ENCODE assay signal across 8 cellular contexts in genomic region chr18:79200546-79201268, GRCh38.
A peak's percentile ranks its signal among the peaks of the same experiment; 100 is the strongest.
DNase-seq lines count a peak whose midpoint lies in the region; ATAC-seq and TF ChIP-seq lines count a peak whose summit lies in the region.

No MANE protein-coding gene starts in this region.

- H3K27me3 Mint-ChIP-seq in GM23338 (ENCODE audit: insufficient read depth, low read depth, poor library complexity): peaks cover 4% of the 10 kb centered on the region

- no peak overlapping the region for H2BK12ac ChIP-seq in neuronal stem cell (ENCODE audit: low read length)

- H3K27ac ChIP-seq in GM23338 (ENCODE audit: low read depth) (no peak overlapping the region), RWPE2 (ENCODE audit: poor library complexity, severe bottlenecking) (no peak overlapping the region), neuronal stem cell (replicated peaks; ENCODE audit: low read length) (no peak overlapping the region)

- no peak overlapping the region for H3K9ac ChIP-seq in neuronal stem cell (ENCODE audit: low read depth, low read length, poor library complexity)

- H2BK120ac ChIP-seq in neuronal stem cell (ENCODE audit: low read depth, low read length): peak overlapping the region; percentile 85

- H3K4ac ChIP-seq in neuronal stem cell (ENCODE audit: low read length): no peak overlapping the region

- H3K4me3 ChIP-seq in GM23338: no peak overlapping the region
- H3K4me3 ChIP-seq in RWPE2 (ENCODE audit: severe bottlenecking): no peak overlapping the region
- H3K4me3 ChIP-seq in epithelial cell of esophagus (ENCODE audit: low read length): no peak overlapping the region
- H3K4me3 ChIP-seq in neuronal stem cell (ENCODE audit: low read length in 2 of 2): no peak overlapping the region

- H3K18ac ChIP-seq in neuronal stem cell (ENCODE audit: low read length): peak overlapping the region; percentile 39

- peak; percentile 42 for ATAC-seq in GM23338
- ATAC-seq in RWPE2 (ENCODE audit: low read depth): peak; percentile 29; the same call in 2 of the 3 replicates
- no peak for ATAC-seq in GM21515 (IDR thresholded peaks at IDR 0.05; ENCODE audit: unreplicated experiment)

- no peaks in the 10 kb centered on the region for H4K20me1 ChIP-seq in GM23338 (replicated peaks; ENCODE audit: insufficient read depth)

- H3K36me3 ChIP-seq in GM23338 (ENCODE audit: insufficient read depth) (no peaks in the 10 kb centered on the region), RWPE2 (ENCODE audit: low read depth) (no peaks in the 10 kb centered on the region; the same call in 1 of the 2 replicates), neuronal stem cell (replicated peaks in 1 of 2; ENCODE audit: control insufficient read depth in 2 of 2, insufficient read depth in 2 of 2, low read length in 2 of 2) (peaks cover 0 to 11% of the 10 kb centered on the region in 2 donors)

- DNase-seq in DMS 273 (lab: John Stamatoyannopoulos, UW; ENCODE audit: unreplicated experiment) (peak; percentile 78), GM23338 (ENCODE audit: low spot score) (peak; percentile 46), RWPE2 (ENCODE audit: low spot score) (peak; percentile 97), epithelial cell of esophagus (ENCODE audit: low read depth) (peak; percentile 55), neuronal stem cell (ENCODE audit: low spot score) (peak; percentile 30), OCI-M2 (lab: John Stamatoyannopoulos, UW; ENCODE audit: unreplicated experiment) (no peak)
- DNase-seq in stimulated activated CD8-positive, alpha-beta memory T cell treated with anti-CD3 and anti-CD28 coated beads, Interleukin-4, amount 100 ng/mL, for 48 hours: no peak

- no peak overlapping the region for H2BK5ac ChIP-seq in neuronal stem cell (ENCODE audit: low read length)

- H3K4me1 Mint-ChIP-seq in GM23338: no peaks in the 10 kb centered on the region; the same call in 2 of the 3 replicates

- H3K4me1 ChIP-seq in GM23338 (ENCODE audit: insufficient read depth) (no peaks in the 10 kb centered on the region), RWPE2 (ENCODE audit: insufficient read depth, poor library complexity, severe bottlenecking) (peaks cover 3% of the 10 kb centered on the region), neuronal stem cell (ENCODE audit: control insufficient read depth in 2 of 2, insufficient read depth in 1 of 2, low read depth in 1 of 2, low read length in 2 of 2) (peaks cover 0 to 6% of the 10 kb centered on the region in 2 donors)

- no peak overlapping the region for H4K8ac ChIP-seq in neuronal stem cell (ENCODE audit: low read depth, low read length)

- no peaks in the 10 kb centered on the region for H3K9me2 ChIP-seq in GM23338 (ENCODE audit: insufficient read depth)

- no peak overlapping the region for H3K4me2 ChIP-seq in GM23338
- no peak overlapping the region for H3K4me2 ChIP-seq in neuronal stem cell (ENCODE audit: insufficient read depth, low read length, poor library complexity, severe bottlenecking)

- peak overlapping the region; percentile 72 for H3K14ac ChIP-seq in neuronal stem cell (ENCODE audit: low read length)

- H2AK5ac ChIP-seq in neuronal stem cell (ENCODE audit: low read depth, low read length): no peak overlapping the region

- H4K91ac ChIP-seq in neuronal stem cell (ENCODE audit: low read depth, low read length, poor library complexity): no peak overlapping the region

- H3K27ac Mint-ChIP-seq in GM23338: no peak overlapping the region

- no peak overlapping the region for H2BK15ac ChIP-seq in neuronal stem cell (ENCODE audit: low read length)

- H3K4me3 Mint-ChIP-seq in GM23338: no peak overlapping the region

- H3K9me3 ChIP-seq in RWPE2 (ENCODE audit: severe bottlenecking) (no peaks in the 10 kb centered on the region), neuronal stem cell (replicated peaks in 1 of 2; ENCODE audit: control insufficient read depth in 2 of 2, insufficient read depth in 1 of 2, low read depth in 1 of 2, low read length in 2 of 2) (peaks cover 0 to 2% of the 10 kb centered on the region in 2 donors)

- TF ChIP-seq CTCF in GM23338 (conservative IDR thresholded peaks at IDR 0.05; ENCODE audit: low read depth in 2 of 2) (no peak), RWPE2 (IDR thresholded peaks at IDR 0.05; ENCODE audit: poor library complexity, severe bottlenecking) (no peak), epithelial cell of esophagus (IDR thresholded peaks at IDR 0.05; ENCODE audit: insufficient read depth, low read depth, low read length, missing control alignments) (no peak)

- no peaks in the 10 kb centered on the region for H3K27me3 ChIP-seq in GM23338 (ENCODE audit: insufficient read depth)
- no peaks in the 10 kb centered on the region for H3K27me3 ChIP-seq in RWPE2 (ENCODE audit: insufficient read depth, poor library complexity, severe bottlenecking)
- H3K27me3 ChIP-seq in neuronal stem cell (ENCODE audit: control insufficient read depth in 3 of 3, insufficient read depth in 3 of 3, low read depth in 1 of 3, low read length in 3 of 3): peaks cover 0 to 3% (median 0%) of the 10 kb centered on the region in 3 experiments

- H3F3A ChIP-seq in GM23338 (replicated peaks; ENCODE audit: low read depth): no peaks in the 10 kb centered on the region

- H3K36me3 Mint-ChIP-seq in GM23338 (ENCODE audit: low read depth): peaks cover 15% of the 10 kb centered on the region

- H3K9me3 Mint-ChIP-seq in GM23338: peaks cover 8% of the 10 kb centered on the region

- WGBS in neuronal stem cell (ENCODE audit: extremely low coverage in 2 of 2, insufficient read length in 2 of 2, insufficient replicate concordance in 1 of 2), 2 donors: no CpG with 5 or more reads among the region's 7 CpGs

- no peak overlapping the region for H2AFZ ChIP-seq in GM23338
- H2AFZ ChIP-seq in neuronal stem cell (ENCODE audit: low read length): no peak overlapping the region

- H3K23ac ChIP-seq in neuronal stem cell (ENCODE audit: low read depth, low read length, poor library complexity): no peak overlapping the region

- H3K79me1 ChIP-seq in neuronal stem cell (ENCODE audit: low read depth, low read length): peaks cover 2% of the 10 kb centered on the region

- no peaks in the 10 kb centered on the region for H3K79me2 ChIP-seq in GM23338 (replicated peaks; ENCODE audit: insufficient read depth)

TF ChIP-seq in GM23338, 12 proteins besides CTCF, POLR2A, EP300 and RAD21:
- no peak for TF ChIP-seq POLR2AphosphoS5 (IDR thresholded peaks at IDR 0.05; ENCODE audit: low read depth)
- TF ChIP-seq ZNF114 (CRISPR knock-in tag; IDR thresholded peaks at IDR 0.05): no peak
- TF ChIP-seq ZNF331 (CRISPR knock-in tag; IDR thresholded peaks at IDR 0.05; ENCODE audit: low read depth): no peak
- no peak for TF ChIP-seq REST (IDR thresholded peaks at IDR 0.05; ENCODE audit: unreplicated experiment)
- TF ChIP-seq EZH2phosphoT487 (IDR thresholded peaks at IDR 0.05; ENCODE audit: unreplicated experiment): no peak

Comparison
In these comparisons a context has a peak if more than half of its experiments do, and no peak if none do; other contexts are left out.
1. DNase-seq: peak in DMS 273 (single experiment), GM23338 (single experiment), RWPE2 (single experiment), epithelial cell of esophagus (single experiment) and neuronal stem cell (single experiment); none in OCI-M2 (single experiment) and stimulated activated CD8-positive, alpha-beta memory T cell treated with anti-CD3 and anti-CD28 coated beads, Interleukin-4, amount 100 ng/mL, for 48 hours (single experiment).